9 cellular contexts compared by ENCODE assay signal in the genomic region with DNA sequence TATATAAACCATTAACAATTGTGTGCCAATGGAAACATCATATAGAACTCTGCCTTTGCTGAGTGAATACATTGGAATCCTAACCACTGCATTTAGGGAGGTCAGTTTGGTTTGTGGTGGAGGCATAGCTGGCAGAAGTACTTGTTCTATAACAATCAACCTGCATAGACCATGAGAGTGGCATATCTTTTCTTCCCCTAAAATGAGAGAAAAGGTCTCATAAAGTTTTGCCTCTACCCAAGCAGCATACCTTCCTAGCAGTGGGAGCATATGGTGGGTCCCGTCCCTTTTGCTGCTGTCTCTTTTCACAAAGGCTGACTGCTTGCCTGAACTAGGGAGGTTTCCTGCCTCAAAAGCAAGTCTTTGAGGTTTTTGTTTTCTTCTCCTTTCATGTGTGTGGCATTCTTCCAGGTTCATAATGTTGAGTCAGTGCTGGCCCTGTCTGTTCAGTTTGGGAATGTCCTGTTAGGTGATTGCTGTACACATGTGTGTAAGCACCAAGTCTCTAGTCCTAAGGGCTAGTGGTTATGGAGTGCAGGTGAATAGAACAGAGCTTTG.
DNase-seq lines count a peak whose midpoint lies in the region; ATAC-seq and TF ChIP-seq lines count a peak whose summit lies in the region.
"Had no signal": no experiment of that assay in that cellular context is flagged by ENCODE, and none has a peak within 500 bp of the region (broad histone marks: within the 10 kb centered on the region; RNA-seq: fewer than 3 reads in every experiment).

No MANE protein-coding gene starts in this region.

- no peak overlapping the region for H3K4me3 ChIP-seq in mammary epithelial cell (replicated peaks in 1 of 3; ENCODE audit: insufficient read depth in 1 of 3, low read depth in 2 of 3, low read length in 3 of 3)

- WGBS in mammary epithelial cell (ENCODE audit: low coverage, missing lambda C conversion rate) = 10% methylated on average over 1 of the region's 1 CpG

- intact Hi-C loops in mammary epithelial cell (cut with micrococcal nuclease) = loop anchor here (5.0 kb wide), 1 partner anchor 218 kb away; no protein-coding TSS in a partner anchor

- TF ChIP-seq CTCF in mammary epithelial cell (conservative IDR thresholded peaks at IDR 0.05 in 1 of 2, IDR thresholded peaks at IDR 0.05 in 1 of 2; ENCODE audit: extremely low read depth in 1 of 2, insufficient read depth in 1 of 2, low read depth in 1 of 2, low read length in 2 of 2) (no peak), nephron (IDR thresholded peaks at IDR 0.05; ENCODE audit: unreplicated experiment in 3 of 3) (no peak), type B pancreatic cell (conservative IDR thresholded peaks at IDR 0.05) (no peak)

- no TSS peak for BruUV-seq in mammary epithelial cell (replicated peaks; lab: Mats Ljungman, UMichigan)

- no peaks in the 10 kb centered on the region for H3K36me3 ChIP-seq in mammary epithelial cell (ENCODE audit: insufficient read depth, low read length)

- peaks cover 41% of the 10 kb centered on the region for H3K4me1 ChIP-seq in mammary epithelial cell (ENCODE audit: insufficient read depth, low read length)

- dilution Hi-C loops in mammary epithelial cell (cut with HindIII; ENCODE audit: low sequenced_read_pairs) = no loop called here

- H2AFZ ChIP-seq in mammary epithelial cell (ENCODE audit: low read depth, low read length) = peak overlapping the region; percentile 14

- H3K4me2 ChIP-seq in mammary epithelial cell (ENCODE audit: insufficient read depth, low read depth, low read length) = peak overlapping the region; percentile 67

- CTCF ChIA-PET in mammary epithelial cell (lab: Charles Lee; ENCODE audit: low non-redundant PET) = no interaction called here

- ATAC-seq in HG02840 (IDR thresholded peaks at IDR 0.05; ENCODE audit: low FRiP score, unreplicated experiment) = no peak
- no peak for ATAC-seq in GM21447 (IDR thresholded peaks at IDR 0.05; ENCODE audit: unreplicated experiment)

- peak; percentile 59 for DNase-seq in GM03348 (ENCODE audit: low spot score)
- DNase-seq in MV-4-11 (lab: John Stamatoyannopoulos, UW) = peak; percentile 32
- peak; percentile 94 for DNase-seq in mammary epithelial cell
- no peak for DNase-seq in type B pancreatic cell (ENCODE audit: extremely low spot score, unreplicated experiment)
- DNase-seq in DMS79 (lab: John Stamatoyannopoulos, UW) = no peak
- DNase-seq: stimulated activated CD4-positive, alpha-beta T cell treated with anti-CD3 and anti-CD28 coated beads, Interleukin-2, amount 100 ng/mL, for 24 hours had no signal

- peak overlapping the region; percentile 56 for H3K27ac ChIP-seq in mammary epithelial cell (ENCODE audit: insufficient read depth, low read depth, low read length)

- no peaks in the 10 kb centered on the region for H3K9me3 ChIP-seq in mammary epithelial cell (replicated peaks; ENCODE audit: insufficient read depth, low read length)

- in situ Hi-C loops in mammary epithelial cell (cut with MboI; ENCODE audit: low sequenced_read_pairs in 2 of 2) = no loop called here

- H3K27ac Mint-ChIP-seq in nephron (peak overlapping the region; percentile 65 to 90 (median 88)), type B pancreatic cell (no peak overlapping the region)

- no peaks in the 10 kb centered on the region for H3K27me3 ChIP-seq in mammary epithelial cell (ENCODE audit: insufficient read depth, low read length)

- H3K9me3 Mint-ChIP-seq in nephron (no peaks in the 10 kb centered on the region), type B pancreatic cell (no peaks in the 10 kb centered on the region)

- H3K36me3 Mint-ChIP-seq in nephron (ENCODE audit: low read depth) (no peaks in the 10 kb centered on the region), type B pancreatic cell (no peaks in the 10 kb centered on the region)

- H3K79me2 ChIP-seq in mammary epithelial cell (ENCODE audit: insufficient read depth, low read length) = no peaks in the 10 kb centered on the region

- H3K9ac ChIP-seq in mammary epithelial cell (ENCODE audit: insufficient read depth, low read length) = no peak overlapping the region

- H3K4me3 Mint-ChIP-seq in nephron (no peak overlapping the region), type B pancreatic cell (no peak overlapping the region)

- H3K27me3 Mint-ChIP-seq in nephron (ENCODE audit: low read depth) = peaks cover 8% of the 10 kb centered on the region
- no peaks in the 10 kb centered on the region for H3K27me3 Mint-ChIP-seq in type B pancreatic cell

- H3K4me1 Mint-ChIP-seq in nephron (peaks cover 38% of the 10 kb centered on the region), type B pancreatic cell (ENCODE audit: unreplicated experiment) (peaks cover 24% of the 10 kb centered on the region)

- H4K20me1 ChIP-seq in mammary epithelial cell (ENCODE audit: insufficient read depth, low read length) = no peaks in the 10 kb centered on the region

Comparison
In these comparisons a context has a peak if more than half of its experiments do, and no peak if none do; other contexts are left out.
1. DNase-seq: peak in GM03348 (single experiment), MV-4-11 (single experiment) and mammary epithelial cell (single experiment); none in type B pancreatic cell (single experiment) and DMS79 (single experiment).